25 cellular contexts compared by ENCODE assay signal in the genomic region with DNA sequence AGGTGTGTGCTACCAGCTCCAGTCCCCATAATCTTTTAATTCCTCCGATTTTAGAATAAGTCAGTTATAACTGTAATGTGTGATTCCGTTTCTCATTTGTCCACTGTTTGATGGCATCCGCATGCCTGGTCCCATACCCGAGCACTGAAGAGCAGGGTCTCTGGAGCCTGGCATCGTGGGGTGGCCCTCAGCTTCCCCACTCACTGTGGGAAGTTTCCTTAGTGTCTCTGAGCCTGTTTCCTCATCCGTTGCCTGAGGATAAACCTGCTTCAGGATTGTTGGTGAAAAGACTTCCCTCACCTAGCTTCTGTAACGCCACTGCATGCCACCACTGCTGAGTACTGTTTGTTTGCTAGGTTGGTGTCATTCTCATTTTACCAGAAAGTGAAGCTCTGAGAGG. TPM values are rescaled to one million over a fixed set of nuclear protein-coding genes. Genes with fewer than 3 reads are reported as not detected.
A peak's percentile ranks its signal among the peaks of the same experiment; 100 is the strongest.
DNase-seq lines count a peak whose midpoint lies in the region; ATAC-seq, FAIRE-seq and TF ChIP-seq lines count a peak whose summit lies in the region.
"Had no signal": no experiment of that assay in that cellular context is flagged by ENCODE, and none has a peak within 500 bp of the region (broad histone marks: within the 10 kb centered on the region; RNA-seq: fewer than 3 reads in every experiment).

No MANE protein-coding gene starts in this region.

- H3K9me3 Mint-ChIP-seq in activated CD4-positive, alpha-beta memory T cell treated with anti-CD3 and anti-CD28 coated beads, Interleukin-2, amount 10 ng/mL, durations not matched to agents 7 days and 5 days = no peaks in the 10 kb centered on the region
- no peaks in the 10 kb centered on the region for H3K9me3 Mint-ChIP-seq in activated CD4-positive, alpha-beta memory T cell treated with anti-CD3 and anti-CD28 coated beads for 36 hours
- H3K9me3 Mint-ChIP-seq: CD14-positive monocyte, GM23338 had no signal

- no peak for FAIRE-seq in A549 (lab: Jason Lieb, UNC)
- FAIRE-seq: A204.1, D721Med, GM18507, RCC 7860 had no signal

- no peak overlapping the region for H2AFZ ChIP-seq in smooth muscle cell (ENCODE audit: low read depth)
- H2AFZ ChIP-seq: GM23338 had no signal

- peaks cover 30% of the 10 kb centered on the region for H4K20me1 ChIP-seq in smooth muscle cell (ENCODE audit: low read depth)

- peaks cover 5% of the 10 kb centered on the region for H3K79me2 ChIP-seq in smooth muscle cell (ENCODE audit: low read depth)

- TF ChIP-seq POLR2A in A549 (IDR thresholded peaks at IDR 0.05; ENCODE audit: low read length) (no peak), gastroesophageal sphincter (IDR thresholded peaks at IDR 0.05) (no peak)

- H3K27me3 Mint-ChIP-seq in activated CD4-positive, alpha-beta memory T cell treated with anti-CD3 and anti-CD28 coated beads, Interleukin-2, amount 10 ng/mL, durations not matched to agents 7 days and 5 days = no peaks in the 10 kb centered on the region
- H3K27me3 Mint-ChIP-seq in activated CD4-positive, alpha-beta memory T cell treated with anti-CD3 and anti-CD28 coated beads for 36 hours = no peaks in the 10 kb centered on the region
- H3K27me3 Mint-ChIP-seq: B cell had no signal

- H3K27ac ChIP-seq in A549 = peak overlapping the region; percentile 5 to 18; a peak in 2 of 6 replicates
- H3K27ac ChIP-seq in RWPE2 (ENCODE audit: poor library complexity, severe bottlenecking) = peak overlapping the region; percentile 30
- H3K27ac ChIP-seq in gastroesophageal sphincter = peak overlapping the region in 3 of 4 donors; percentile 54 to 62 (median 62)
- no peak overlapping the region for H3K27ac ChIP-seq in smooth muscle cell (ENCODE audit: low read depth)

- POLR2A ChIA-PET in activated CD4-positive, alpha-beta memory T cell treated with anti-CD3 and anti-CD28 coated beads, Interleukin-2, amount 10 ng/mL, durations not matched to agents 7 days and 5 days (lab: Charles Lee) = no interaction called here
- POLR2A ChIA-PET in activated CD4-positive, alpha-beta memory T cell treated with anti-CD3 and anti-CD28 coated beads for 36 hours (lab: Charles Lee) = no interaction called here
- POLR2A ChIA-PET in A549 (lab: Yijun Ruan, JAX) = no interaction called here

- no peak overlapping the region for H3K4me3 Mint-ChIP-seq in activated CD4-positive, alpha-beta memory T cell treated with anti-CD3 and anti-CD28 coated beads, Interleukin-2, amount 10 ng/mL, durations not matched to agents 7 days and 5 days
- no peak overlapping the region for H3K4me3 Mint-ChIP-seq in activated CD4-positive, alpha-beta memory T cell treated with anti-CD3 and anti-CD28 coated beads for 36 hours
- H3K4me3 Mint-ChIP-seq: B cell, CD14-positive monocyte, GM23338 had no signal

- peaks cover 9% of the 10 kb centered on the region for H3K4me1 Mint-ChIP-seq in activated CD4-positive, alpha-beta memory T cell treated with anti-CD3 and anti-CD28 coated beads, Interleukin-2, amount 10 ng/mL, durations not matched to agents 7 days and 5 days
- peaks cover 5% of the 10 kb centered on the region for H3K4me1 Mint-ChIP-seq in activated CD4-positive, alpha-beta memory T cell treated with anti-CD3 and anti-CD28 coated beads for 36 hours (ENCODE audit: low read depth)

- no peaks in the 10 kb centered on the region for H3K27me3 ChIP-seq in RWPE2 (ENCODE audit: insufficient read depth, poor library complexity, severe bottlenecking)
- no peaks in the 10 kb centered on the region for H3K27me3 ChIP-seq in gastroesophageal sphincter
- H3K27me3 ChIP-seq in smooth muscle cell (ENCODE audit: low read depth) = no peaks in the 10 kb centered on the region

- TF ChIP-seq EP300 in A549 (IDR thresholded peaks at IDR 0.05) (no peak), gastroesophageal sphincter (IDR thresholded peaks at IDR 0.05) (no peak)

- H3K4me1 ChIP-seq in A549 (peaks cover 7% of the 10 kb centered on the region; the same call in 2 of the 3 replicates), RWPE2 (ENCODE audit: insufficient read depth, poor library complexity, severe bottlenecking) (no peaks in the 10 kb centered on the region), gastroesophageal sphincter (peaks cover 0 to 32% (median 0%) of the 10 kb centered on the region in 3 donors), smooth muscle cell (ENCODE audit: low read depth) (no peaks in the 10 kb centered on the region)

- H3K9me3 ChIP-seq in A549 (no peaks in the 10 kb centered on the region), RWPE2 (ENCODE audit: severe bottlenecking) (no peaks in the 10 kb centered on the region), gastroesophageal sphincter (no peaks in the 10 kb centered on the region), smooth muscle cell (replicated peaks; ENCODE audit: low read depth) (no peaks in the 10 kb centered on the region)

- no peak for DNase-seq in activated CD4-positive, alpha-beta memory T cell treated with anti-CD3 and anti-CD28 coated beads, Interleukin-2, amount 10 ng/mL, durations not matched to agents 7 days and 5 days
- DNase-seq in activated CD4-positive, alpha-beta memory T cell treated with anti-CD3 and anti-CD28 coated beads for 36 hours = no peak
- DNase-seq in A549 (ENCODE audit: low read depth in 1 of 2, low spot score in 1 of 2) (no peak), RWPE2 (ENCODE audit: low spot score) (no peak), NCI-H2081 (lab: John Stamatoyannopoulos, UW) (no peak), smooth muscle cell (lab: John Stamatoyannopoulos, UW; ENCODE audit: unreplicated experiment) (no peak)
- DNase-seq in stimulated activated naive CD4-positive, alpha-beta T cell treated with Interleukin-2 at 50 U/mL for 16 hours (lab: John Stamatoyannopoulos, UW) = no peak
- DNase-seq: GDM1, HCEC 1CT, KG1, NCI-H1092 treated with DMSO at 0.1 percent for 48 hours, NCI-H1436 treated with DMSO at 0.1 percent for 48 hours, NCI-H1930, NCI-H226, NCI-H510A treated with DMSO at 0.1 percent for 48 hours, NCI-H748 treated with DMSO at 0.1 percent for 48 hours, Right ventricle myocardium superior had no signal

- H3K9ac ChIP-seq in smooth muscle cell (ENCODE audit: low read depth) = no peak overlapping the region

- 77% methylated on average over 7 of the region's 7 CpGs for WGBS in A549 (ENCODE audit: missing lambda C conversion rate)
- WGBS in gastroesophageal sphincter (ENCODE audit: low coverage in 1 of 2), 2 donors = 75 to 85% methylated on average over 2 of the region's 7 CpGs
- 89% methylated on average over 7 of the region's 7 CpGs for WGBS in smooth muscle cell (ENCODE audit: low lambda C conversion rate)

- H3K36me3 Mint-ChIP-seq in activated CD4-positive, alpha-beta memory T cell treated with anti-CD3 and anti-CD28 coated beads, Interleukin-2, amount 10 ng/mL, durations not matched to agents 7 days and 5 days (ENCODE audit: low read depth) = peaks cover 63% of the 10 kb centered on the region
- H3K36me3 Mint-ChIP-seq in activated CD4-positive, alpha-beta memory T cell treated with anti-CD3 and anti-CD28 coated beads for 36 hours = peaks cover 40% of the 10 kb centered on the region

- no peak for TF ChIP-seq CTCF in A549 (IDR thresholded peaks at IDR 0.05)
- TF ChIP-seq CTCF in RWPE2 (IDR thresholded peaks at IDR 0.05; ENCODE audit: poor library complexity, severe bottlenecking) = no peak
- no peak for TF ChIP-seq CTCF in gastroesophageal sphincter (IDR thresholded peaks at IDR 0.05)
- TF ChIP-seq CTCF in smooth muscle cell (IDR thresholded peaks at IDR 0.05; ENCODE audit: borderline replicate concordance, insufficient read depth, poor library complexity, severe bottlenecking) = no peak

- H3F3A ChIP-seq in smooth muscle cell (ENCODE audit: low read depth) = peaks cover 10% of the 10 kb centered on the region

- CTCF ChIA-PET in activated CD4-positive, alpha-beta memory T cell treated with anti-CD3 and anti-CD28 coated beads, Interleukin-2, amount 10 ng/mL, durations not matched to agents 7 days and 5 days (lab: Charles Lee) = interaction anchor here (0.7 to 3.6 kb wide), 6 partner anchors 8 to 368 kb away, joined by 3 to 14 read pairs (median 4); a partner anchor contains a TSS
- CTCF ChIA-PET in activated CD4-positive, alpha-beta memory T cell treated with anti-CD3 and anti-CD28 coated beads for 36 hours (lab: Charles Lee) = interaction anchor here (1.2 to 3.9 kb wide), 6 partner anchors 32 to 370 kb away, joined by 3 to 30 read pairs (median 4); no protein-coding TSS in a partner anchor
- CTCF ChIA-PET in A549 (lab: Yijun Ruan, JAX) = interaction anchor here (1.0 to 11.9 kb wide), 7 partner anchors 8 to 368 kb away, joined by 3 to 145 read pairs (median 8); a partner anchor contains a TSS

- ATAC-seq in A549 (no peak), RWPE2 (ENCODE audit: low read depth) (no peak), gastroesophageal sphincter (no peak)
- ATAC-seq: GM23338 had no signal

- no peak overlapping the region for H3K4me2 ChIP-seq in A549
- no peak overlapping the region for H3K4me2 ChIP-seq in smooth muscle cell
- H3K4me2 ChIP-seq: GM23338 had no signal

- no peak overlapping the region for H3K4me3 ChIP-seq in A549
- no peak overlapping the region for H3K4me3 ChIP-seq in RWPE2 (ENCODE audit: severe bottlenecking)
- H3K4me3 ChIP-seq in gastroesophageal sphincter = no peak overlapping the region
- no peak overlapping the region for H3K4me3 ChIP-seq in smooth muscle cell
- H3K4me3 ChIP-seq: GM23338 had no signal

- H3K36me3 ChIP-seq in RWPE2 (ENCODE audit: low read depth) (peaks cover 75% of the 10 kb centered on the region), gastroesophageal sphincter (peaks cover 0 to 73% of the 10 kb centered on the region in 2 donors), smooth muscle cell (ENCODE audit: low read depth) (peaks cover 16% of the 10 kb centered on the region)

- intact Hi-C loops in activated CD4-positive, alpha-beta memory T cell treated with anti-CD3 and anti-CD28 coated beads for 36 hours (cut with micrococcal nuclease) = no loop called here

- H3K27ac Mint-ChIP-seq in activated CD4-positive, alpha-beta memory T cell treated with anti-CD3 and anti-CD28 coated beads, Interleukin-2, amount 10 ng/mL, durations not matched to agents 7 days and 5 days = peak overlapping the region; percentile 7
- H3K27ac Mint-ChIP-seq in activated CD4-positive, alpha-beta memory T cell treated with anti-CD3 and anti-CD28 coated beads for 36 hours = no peak overlapping the region
- H3K27ac Mint-ChIP-seq: B cell, GM23338 had no signal

- no peak for TF ChIP-seq RAD21 in A549 (conservative IDR thresholded peaks at IDR 0.05 in 1 of 2, IDR thresholded peaks at IDR 0.05 in 1 of 2)

RNA-seq across cellular contexts. Expression of a gene that starts 19.5 kb away (rescaled TPM):
- 100 to 1,000 TPM; 261 to 275 TPM for total RNA-seq in activated CD4-positive, alpha-beta memory T cell treated with anti-CD3 and anti-CD28 coated beads, Interleukin-2, amount 10 ng/mL, durations not matched to agents 7 days and 5 days
- 100 to 1,000 TPM; 429 to 457 TPM for total RNA-seq in activated CD4-positive, alpha-beta memory T cell treated with anti-CD3 and anti-CD28 coated beads for 36 hours
- polyA plus RNA-seq in A549 (2011; rRNA removed) = 317 and 446 TPM in 2 replicates
- polyA plus RNA-seq in A549 (2012; cell fraction: cytosol; rRNA removed) = 250 and 287 TPM in 2 replicates
- 60.2 and 107 TPM in 2 replicates for polyA plus RNA-seq in A549 (2012; cell fraction: nucleus; rRNA removed)
- polyA plus RNA-seq in A549 (2017; fragmentation: RNase III; extraction: RNeasy Plus Mini Kit Qiagen cat#74134 plus additional on column Dnase treatment) = 364 to 374 TPM (median 372 TPM) in 3 replicates
- polyA minus RNA-seq in A549 (2011; rRNA and poly(A)+ RNA removed) = 68.9 and 96.2 TPM in 2 replicates
- 100 to 1,000 TPM; 208 to 250 (median 224) TPM for total RNA-seq in gastroesophageal sphincter
- total RNA-seq in smooth muscle cell = 177 and 179 TPM in 2 replicates
- polyA plus RNA-seq in smooth muscle cell = 434 and 461 TPM in 2 replicates

RNA-seq across cellular contexts. Expression of a gene that starts 40.3 kb away (rescaled TPM):
- total RNA-seq in activated CD4-positive, alpha-beta memory T cell treated with anti-CD3 and anti-CD28 coated beads, Interleukin-2, amount 10 ng/mL, durations not matched to agents 7 days and 5 days = 1 to 10 TPM; 8.0 TPM
- 10 to 100 TPM; 59.9 to 64.0 TPM for total RNA-seq in activated CD4-positive, alpha-beta memory T cell treated with anti-CD3 and anti-CD28 coated beads for 36 hours
- 3.2 and 3.4 TPM in 2 replicates for polyA plus RNA-seq in A549 (2011; rRNA removed)
- polyA plus RNA-seq in A549 (2012; cell fraction: cytosol; rRNA removed) = 0.87 and 1.0 TPM in 2 replicates
- 0.83 and 1.5 TPM in 2 replicates for polyA plus RNA-seq in A549 (2012; cell fraction: nucleus; rRNA removed)
- 0.75 to 1.8 TPM (median 1.0 TPM) in 3 replicates for polyA plus RNA-seq in A549 (2017; fragmentation: RNase III; extraction: RNeasy Plus Mini Kit Qiagen cat#74134 plus additional on column Dnase treatment)
- polyA minus RNA-seq in A549 (2011; rRNA and poly(A)+ RNA removed) = 1.9 and 4.2 TPM in 2 replicates
- total RNA-seq in gastroesophageal sphincter = under 1 TPM in 2 of 4 donors, not detected in 2; 0.13 to 0.31 TPM
- 0.09 TPM in 2 replicates for total RNA-seq in smooth muscle cell
- 0.45 and 0.59 TPM in 2 replicates for polyA plus RNA-seq in smooth muscle cell
- total RNA-seq: GM23338, Right ventricle myocardium superior had no signal
- polyA plus RNA-seq: GM23338 had no signal

RNA-seq across cellular contexts. Expression of a gene that starts 45.1 kb away (rescaled TPM):
- 1 to 10 TPM in 1 of 2 experiments, under 1 TPM in 1; 0.83 to 1.0 TPM for total RNA-seq in activated CD4-positive, alpha-beta memory T cell treated with anti-CD3 and anti-CD28 coated beads, Interleukin-2, amount 10 ng/mL, durations not matched to agents 7 days and 5 days
- total RNA-seq in activated CD4-positive, alpha-beta memory T cell treated with anti-CD3 and anti-CD28 coated beads for 36 hours = 1 to 10 TPM; 1.5 to 1.9 TPM
- polyA plus RNA-seq in A549 (2011; rRNA removed) (193 and 217 TPM in 2 replicates), A549 (2017; fragmentation: RNase III; extraction: RNeasy Plus Mini Kit Qiagen cat#74134 plus additional on column Dnase treatment) (44.2 to 51.0 TPM (median 49.0 TPM) in 3 replicates), smooth muscle cell (81.6 and 90.9 TPM in 2 replicates)
- polyA plus RNA-seq in A549 (2012; cell fraction: cytosol; rRNA removed) = 48.0 and 74.2 TPM in 2 replicates
- 61.4 and 108 TPM in 2 replicates for polyA plus RNA-seq in A549 (2012; cell fraction: nucleus; rRNA removed)
- polyA minus RNA-seq in A549 (2011; rRNA and poly(A)+ RNA removed) = 94.7 and 114 TPM in 2 replicates
- total RNA-seq in gastroesophageal sphincter (100 to 1,000 TPM; 344 to 570 (median 393) TPM), smooth muscle cell (172 and 184 TPM in 2 replicates)

Comparison
In these comparisons a context has a peak if more than half of its experiments do, and no peak if none do; other contexts are left out.
1. RNA of a gene that starts 40.3 kb away (total RNA-seq): 59.9 to 64.0 TPM in activated CD4-positive, alpha-beta memory T cell treated with anti-CD3 and anti-CD28 coated beads for 36 hours; 8.0 TPM in activated CD4-positive, alpha-beta memory T cell treated with anti-CD3 and anti-CD28 coated beads, Interleukin-2, amount 10 ng/mL, durations not matched to agents 7 days and 5 days, 0.13 to 0.31 TPM in gastroesophageal sphincter and 0.09 TPM in smooth muscle cell; every median in the first group is over 4 times any median in the second.
2. RNA of a gene that starts 45.1 kb away (total RNA-seq): 344 to 570 TPM in gastroesophageal sphincter and 172 to 184 TPM in smooth muscle cell; 1.5 to 1.9 TPM in activated CD4-positive, alpha-beta memory T cell treated with anti-CD3 and anti-CD28 coated beads for 36 hours and 0.83 to 1.0 TPM in activated CD4-positive, alpha-beta memory T cell treated with anti-CD3 and anti-CD28 coated beads, Interleukin-2, amount 10 ng/mL, durations not matched to agents 7 days and 5 days; every median in the first group is over 10 times any median in the second.